Comparison of ENCODE assay signal across 1 cellular context in genomic region chr17:17718251-17718650, GRCh38.
TF ChIP-seq lines count a peak whose summit lies in the region.

No MANE protein-coding gene starts in this region.

TF ChIP-seq in GM12878, 131 proteins besides CTCF, POLR2A, EP300 and RAD21 (continued from another document):
- TF ChIP-seq DPF2 (IDR thresholded peaks at IDR 0.05): no peak
- no peak for TF ChIP-seq GABPA (IDR thresholded peaks at IDR 0.05; ENCODE audit: low read depth)
- no peak for TF ChIP-seq MTA2 (IDR thresholded peaks at IDR 0.05; ENCODE audit: low read depth)
- no peak for TF ChIP-seq ATF7 (IDR thresholded peaks at IDR 0.05; ENCODE audit: low read depth)
- TF ChIP-seq HDAC2 (IDR thresholded peaks at IDR 0.05): no peak
- TF ChIP-seq MXI1 (IDR thresholded peaks at IDR 0.05; ENCODE audit: low read depth, low read length): no peak
- no peak for TF ChIP-seq ZZZ3 (IDR thresholded peaks at IDR 0.05; ENCODE audit: control insufficient read depth, insufficient read length, low read depth)
- TF ChIP-seq RELA (IDR thresholded peaks at IDR 0.05; ENCODE audit: borderline replicate concordance, partially characterized antibody): no peak
- no peak for TF ChIP-seq SMC3 (IDR thresholded peaks at IDR 0.05; ENCODE audit: borderline replicate concordance, low read length)
- TF ChIP-seq NBN (IDR thresholded peaks at IDR 0.05): no peak
